Comparison of ENCODE assay signal across 8 cellular contexts in genomic region chr15:75450307-75451201, GRCh38. TPM values are rescaled to one million over a fixed set of nuclear protein-coding genes. Genes with fewer than 3 reads are reported as not detected.
DNase-seq lines count a peak whose midpoint lies in the region; ATAC-seq lines count a peak whose summit lies in the region.

No MANE protein-coding gene starts in this region.

- peak; percentile 93 for DNase-seq in AG20443 (ENCODE audit: low spot score)
- peak; percentile 93 for DNase-seq in HT1080 (ENCODE audit: low read depth)
- DNase-seq in NK-92 (lab: John Stamatoyannopoulos, UW; ENCODE audit: unreplicated experiment) = peak; percentile 91
- peak; percentile 88 to 89 for DNase-seq in activated CD8-positive, alpha-beta memory T cell treated with anti-CD3 and anti-CD28 coated beads for 1 hour (ENCODE audit: extremely low read depth in 1 of 2, low read depth in 1 of 2)
- DNase-seq in effector CD4-positive, alpha-beta T cell = peak; percentile 96
- DNase-seq in medulla oblongata (ENCODE audit: extremely low spot score) = peak; percentile 94
- DNase-seq in stimulated activated CD4-positive, alpha-beta T cell treated with anti-CD3 and anti-CD28 coated beads, TNF-alpha, amount 100 ng/mL, for 24 hours (ENCODE audit: low read depth in 3 of 3) = peak; percentile 93 to 98 (median 95)

- ATAC-seq in GM19397 (IDR thresholded peaks at IDR 0.05; ENCODE audit: unreplicated experiment) = peak; percentile 16

RNA-seq across cellular contexts. Expression of gene SIN3A, which starts 0.9 kb away (rescaled TPM):
- total RNA-seq in HT1080 (2014; rRNA removed; shearing (Covaris generic)) = 25.6 and 34.2 TPM in 2 replicates
- polyA plus RNA-seq in HT1080 (2015; cell fraction: cytosol; rRNA removed) = 29.0 and 39.2 TPM in 2 replicates
- 63.3 and 64.3 TPM in 2 replicates for polyA plus RNA-seq in HT1080 (2015; cell fraction: nucleus; rRNA removed)

Comparison
In these comparisons a context has a peak if more than half of its experiments do, and no peak if none do; other contexts are left out.
1. Peak in every context shown above with its lines: DNase-seq and ATAC-seq.